ENCODE assay signal across 21 cellular contexts in genomic region chr16:79110242-79110641, GRCh38.
"Had no signal": no experiment of that assay in that cellular context is flagged by ENCODE, and none has a peak within 500 bp of the region (broad histone marks: within the 10 kb centered on the region; RNA-seq: fewer than 3 reads in every experiment).

No MANE protein-coding gene starts in this region.

- H3K4me1 Mint-ChIP-seq: naive B cell had no signal

- H3K4me1 ChIP-seq: left lung, right atrium auricular region, sigmoid colon, spleen, tibial nerve had no signal

- H3K9me3 ChIP-seq: left lung, ovary, right atrium auricular region, sigmoid colon, spleen, suprapubic skin, tibial nerve, uterus had no signal

- H3K36me3 Mint-ChIP-seq: mesothelial cell of epicardium; natural killer cell; stimulated activated effector memory CD8-positive, alpha-beta T cell treated with anti-CD3 and anti-CD28 coated beads, Interleukin-12 subunit alpha, Interleukin-12 subunit beta, amount 100 ng/mL, for 72 hours; type B pancreatic cell had no signal

- DNase-seq: head of caudate nucleus; islet precursor cell; left lung; mesendoderm; naive B cell; natural killer cell; sigmoid colon; spleen; stimulated activated CD4-positive, alpha-beta T cell treated with anti-CD3 and anti-CD28 coated beads, Interleukin-4, amount 100 ng/mL, for 24 hours; stimulated activated naive CD4-positive, alpha-beta T cell; uterus had no signal

- H3K27ac Mint-ChIP-seq: mesothelial cell of epicardium; naive B cell; natural killer cell; progenitor cell of endocrine pancreas; stimulated activated effector memory CD8-positive, alpha-beta T cell treated with anti-CD3 and anti-CD28 coated beads, Interleukin-12 subunit alpha, Interleukin-12 subunit beta, amount 100 ng/mL, for 72 hours; stimulated activated naive CD8-positive, alpha-beta T cell treated with anti-CD3 and anti-CD28 coated beads, Interleukin-15, Interleukin-2, amounts not matched to agents 100 ng/mL and 50 ng/mL, for 24 hours; type B pancreatic cell had no signal

- H3K4me3 Mint-ChIP-seq: mesothelial cell of epicardium; naive B cell; natural killer cell; stimulated activated effector memory CD8-positive, alpha-beta T cell treated with anti-CD3 and anti-CD28 coated beads, Interleukin-12 subunit alpha, Interleukin-12 subunit beta, amount 100 ng/mL, for 72 hours; stimulated activated naive CD8-positive, alpha-beta T cell treated with anti-CD3 and anti-CD28 coated beads, Interleukin-15, Interleukin-2, amounts not matched to agents 100 ng/mL and 50 ng/mL, for 24 hours; type B pancreatic cell had no signal

- H3K27me3 ChIP-seq: left lung, ovary, right atrium auricular region, sigmoid colon, spleen, suprapubic skin, tibial nerve, uterus had no signal

- ATAC-seq: left lung; natural killer cell; stimulated activated effector memory CD8-positive, alpha-beta T cell treated with anti-CD3 and anti-CD28 coated beads, Interleukin-12 subunit alpha, Interleukin-12 subunit beta, amount 100 ng/mL, for 72 hours had no signal

- H3K36me3 ChIP-seq: left lung, ovary, right atrium auricular region, sigmoid colon, spleen, suprapubic skin, tibial nerve, uterus had no signal

- H3K9me3 Mint-ChIP-seq: mesothelial cell of epicardium; natural killer cell; stimulated activated effector memory CD8-positive, alpha-beta T cell treated with anti-CD3 and anti-CD28 coated beads, Interleukin-12 subunit alpha, Interleukin-12 subunit beta, amount 100 ng/mL, for 72 hours; type B pancreatic cell had no signal

- H3K27ac ChIP-seq: left lung, ovary, right atrium auricular region, sigmoid colon, spleen, suprapubic skin, tibial nerve had no signal

- H3K27me3 Mint-ChIP-seq: stimulated activated naive CD8-positive, alpha-beta T cell treated with anti-CD3 and anti-CD28 coated beads, Interleukin-15, Interleukin-2, amounts not matched to agents 100 ng/mL and 50 ng/mL, for 24 hours; type B pancreatic cell had no signal

- H3K4me3 ChIP-seq: left lung, lung, ovary, right atrium auricular region, sigmoid colon, spleen, suprapubic skin, tibial nerve, uterus had no signal
